8 cellular contexts compared by ENCODE assay signal in the genomic region with DNA sequence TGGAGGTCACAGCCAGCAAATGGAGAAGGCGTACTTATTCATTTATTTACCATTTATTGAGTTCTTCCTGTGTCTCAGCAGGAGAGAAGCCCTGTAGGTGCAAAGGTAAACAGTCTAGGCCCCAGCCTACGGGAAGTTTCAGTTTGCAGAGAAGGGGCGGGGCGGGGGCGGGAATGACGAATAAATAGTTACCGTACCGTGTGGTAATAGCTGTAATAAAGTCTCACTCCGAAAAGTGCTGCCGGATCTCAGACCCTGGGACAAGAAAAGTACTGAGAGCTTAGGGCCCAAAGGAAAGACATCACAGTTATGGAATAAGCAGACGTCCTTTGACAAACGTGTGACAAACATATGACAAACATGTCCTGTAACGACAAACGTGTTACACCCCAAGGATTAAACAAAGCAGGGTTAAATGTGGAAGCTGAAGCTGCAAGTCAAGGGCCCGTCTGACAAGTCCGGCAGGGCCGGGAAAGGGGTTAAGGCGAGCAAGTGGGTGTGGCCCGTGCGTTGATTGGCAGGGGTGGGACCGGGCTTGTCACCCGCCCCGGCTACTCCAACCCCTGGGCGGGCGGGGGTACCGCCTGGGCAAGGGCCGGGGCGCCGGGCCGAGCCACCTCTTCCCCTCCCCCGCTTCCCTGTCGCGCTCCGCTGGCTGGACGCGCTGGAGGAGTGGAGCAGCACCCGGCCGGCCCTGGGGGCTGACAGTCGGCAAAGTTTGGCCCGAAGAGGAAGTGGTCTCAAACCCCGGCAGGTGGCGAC. TPM values are rescaled to one million over a fixed set of nuclear protein-coding genes. Genes with fewer than 3 reads are reported as not detected.
DNase-seq lines count a peak whose midpoint lies in the region; ATAC-seq and TF ChIP-seq lines count a peak whose summit lies in the region.

A gene with protein sequence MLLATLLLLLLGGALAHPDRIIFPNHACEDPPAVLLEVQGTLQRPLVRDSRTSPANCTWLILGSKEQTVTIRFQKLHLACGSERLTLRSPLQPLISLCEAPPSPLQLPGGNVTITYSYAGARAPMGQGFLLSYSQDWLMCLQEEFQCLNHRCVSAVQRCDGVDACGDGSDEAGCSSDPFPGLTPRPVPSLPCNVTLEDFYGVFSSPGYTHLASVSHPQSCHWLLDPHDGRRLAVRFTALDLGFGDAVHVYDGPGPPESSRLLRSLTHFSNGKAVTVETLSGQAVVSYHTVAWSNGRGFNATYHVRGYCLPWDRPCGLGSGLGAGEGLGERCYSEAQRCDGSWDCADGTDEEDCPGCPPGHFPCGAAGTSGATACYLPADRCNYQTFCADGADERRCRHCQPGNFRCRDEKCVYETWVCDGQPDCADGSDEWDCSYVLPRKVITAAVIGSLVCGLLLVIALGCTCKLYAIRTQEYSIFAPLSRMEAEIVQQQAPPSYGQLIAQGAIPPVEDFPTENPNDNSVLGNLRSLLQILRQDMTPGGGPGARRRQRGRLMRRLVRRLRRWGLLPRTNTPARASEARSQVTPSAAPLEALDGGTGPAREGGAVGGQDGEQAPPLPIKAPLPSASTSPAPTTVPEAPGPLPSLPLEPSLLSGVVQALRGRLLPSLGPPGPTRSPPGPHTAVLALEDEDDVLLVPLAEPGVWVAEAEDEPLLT (plus strand): TSS at position 541 of the 762 bp plus-strand sequence. CDS start 564 bp downstream, outside the sequence.

- DNase-seq in NCI-H2196 treated with DMSO at 0.1 percent for 48 hours (lab: John Stamatoyannopoulos, UW; ENCODE audit: unreplicated experiment) (peak; percentile 86), WTC11 (ENCODE audit: low spot score) (peak; percentile 97), caudate nucleus (lab: John Stamatoyannopoulos, UW) (peak in 60 of 61 donors; percentile 26 to 92 (median 80)), islet precursor cell (peak; percentile 98)
- peak; percentile 75 for DNase-seq in stimulated activated CD4-positive, alpha-beta T cell treated with anti-CD3 and anti-CD28 coated beads, Interleukin-12 subunit alpha, Interleukin-12 subunit beta, amount 100 ng/mL, for 4 hours

- peak within 1 kb of the TSS; percentile 80 for H2AFZ ChIP-seq in ACC112 (ENCODE audit: low read length, unreplicated experiment)

- H3K4me3 ChIP-seq in ACC112 (ENCODE audit: low read depth, low read length) = peak within 1 kb of the TSS; percentile 80

- H3K27ac ChIP-seq in ACC112 (ENCODE audit: low read depth, low read length) (peak within 1 kb of the TSS; percentile 76), caudate nucleus (ENCODE audit: low read depth, low read length) (peak within 1 kb of the TSS; percentile 95)

- H3K36me3 Mint-ChIP-seq in WTC11 = peaks cover 11% of the 10 kb centered on the region

- H3K4me1 Mint-ChIP-seq in WTC11 = peaks cover 18% of the 10 kb centered on the region

- peak within 1 kb of the TSS; percentile 100 for H3K27ac Mint-ChIP-seq in WTC11

- ATAC-seq in GM18867 (IDR thresholded peaks at IDR 0.05; ENCODE audit: unreplicated experiment) = peak; percentile 82
- ATAC-seq in HG03095 (IDR thresholded peaks at IDR 0.05; ENCODE audit: unreplicated experiment) = peak; percentile 72
- ATAC-seq in WTC11 = peak; percentile 87

- peaks cover 16% of the 10 kb centered on the region for H3K79me2 ChIP-seq in ACC112 (ENCODE audit: control insufficient read depth, insufficient read depth, low read length, unreplicated experiment)

- no peaks in the 10 kb centered on the region for H3K9me3 Mint-ChIP-seq in WTC11

- POLR2A ChIA-PET in WTC11 (lab: Charles Lee) = interaction anchor here (0.7 to 4.1 kb wide), 5 partner anchors 12 to 49 kb away, joined by 3 to 32 read pairs (median 4); partner anchors contain the start of gene REM2

- no peaks in the 10 kb centered on the region for H3K27me3 ChIP-seq in ACC112 (ENCODE audit: insufficient read depth, low read length)

- no peak for TF ChIP-seq CTCF in WTC11 (IDR thresholded peaks at IDR 0.05)

- peak within 1 kb of the TSS; percentile 83 for H3K4me3 Mint-ChIP-seq in WTC11

- CTCF ChIA-PET in WTC11 (lab: Charles Lee) = interaction anchor here (0.7 to 3.8 kb wide), 28 partner anchors 8 to 301 kb away, joined by 3 to 57 read pairs (median 4); partner anchors contain the start of genes ABHD4, PRMT5, RBM23 and REM2

- peaks cover 13% of the 10 kb centered on the region; the same call in 1 of the 2 replicates for H3K36me3 ChIP-seq in ACC112 (ENCODE audit: insufficient read depth, low read length)

- H3K4me1 ChIP-seq in ACC112 (ENCODE audit: control insufficient read depth, insufficient read depth, low read length, unreplicated experiment) = peaks cover 10% of the 10 kb centered on the region

- no peaks in the 10 kb centered on the region for H3K27me3 Mint-ChIP-seq in WTC11 (ENCODE audit: low read depth)

TF ChIP-seq in WTC11, 78 proteins besides CTCF, POLR2A, EP300 and RAD21 (continues in another document):
- TF ChIP-seq GABPB1 (CRISPR knock-in tag; IDR thresholded peaks at IDR 0.05) (peak; percentile 58; the same call in 1 of the 2 replicates), FOXP1 (CRISPR knock-in tag; IDR thresholded peaks at IDR 0.05; ENCODE audit: borderline replicate concordance) (0 out of 2 replicates have a peak, but pooled peaks have one; percentile 47), SOX15 (CRISPR knock-in tag; IDR thresholded peaks at IDR 0.05) (no peak), FOXP4 (CRISPR knock-in tag; IDR thresholded peaks at IDR 0.05) (peak; percentile 64; the same call in 1 of the 2 replicates), ELF4 (CRISPR knock-in tag; IDR thresholded peaks at IDR 0.05; ENCODE audit: low read depth) (no peak), ZNF671 (CRISPR knock-in tag; IDR thresholded peaks at IDR 0.05) (no peak), NFYB (CRISPR knock-in tag; conservative IDR thresholded peaks at IDR 0.05; ENCODE audit: low read depth) (0 out of 2 replicates have a peak, but pooled peaks have one; percentile 17), ESRRA (CRISPR knock-in tag; IDR thresholded peaks at IDR 0.05; ENCODE audit: borderline replicate concordance) (no peak), SMAD4 (CRISPR knock-in tag; IDR thresholded peaks at IDR 0.05) (no peak), SP1 (CRISPR knock-in tag; conservative IDR thresholded peaks at IDR 0.05) (peak; percentile 95), TCF7 (CRISPR knock-in tag; IDR thresholded peaks at IDR 0.05; ENCODE audit: low read depth) (no peak), ZNF263 (CRISPR knock-in tag; IDR thresholded peaks at IDR 0.05; ENCODE audit: low read depth) (no peak), NR1H2 (CRISPR knock-in tag; IDR thresholded peaks at IDR 0.05) (no peak), TEAD4 (CRISPR knock-in tag; IDR thresholded peaks at IDR 0.05) (no peak), E2F5 (CRISPR knock-in tag; IDR thresholded peaks at IDR 0.05) (0 out of 2 replicates have a peak, but pooled peaks have one; percentile 38)
- TF ChIP-seq, protein P1, sequence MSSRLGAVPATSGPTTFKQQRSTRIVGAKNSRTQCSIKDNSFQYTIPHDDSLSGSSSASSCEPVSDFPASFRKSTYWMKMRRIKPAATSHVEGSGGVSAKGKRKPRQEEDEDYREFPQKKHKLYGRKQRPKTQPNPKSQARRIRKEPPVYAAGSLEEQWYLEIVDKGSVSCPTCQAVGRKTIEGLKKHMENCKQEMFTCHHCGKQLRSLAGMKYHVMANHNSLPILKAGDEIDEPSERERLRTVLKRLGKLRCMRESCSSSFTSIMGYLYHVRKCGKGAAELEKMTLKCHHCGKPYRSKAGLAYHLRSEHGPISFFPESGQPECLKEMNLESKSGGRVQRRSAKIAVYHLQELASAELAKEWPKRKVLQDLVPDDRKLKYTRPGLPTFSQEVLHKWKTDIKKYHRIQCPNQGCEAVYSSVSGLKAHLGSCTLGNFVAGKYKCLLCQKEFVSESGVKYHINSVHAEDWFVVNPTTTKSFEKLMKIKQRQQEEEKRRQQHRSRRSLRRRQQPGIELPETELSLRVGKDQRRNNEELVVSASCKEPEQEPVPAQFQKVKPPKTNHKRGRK (CRISPR knock-in tag; IDR thresholded peaks at IDR 0.05; ENCODE audit: borderline replicate concordance) = no peak

RNA-seq across cellular contexts. Expression of the gene that starts here (rescaled TPM):
- total RNA-seq in WTC11 (2021) = 18.4 to 24.0 TPM (median 19.0 TPM) in 3 replicates

Comparison
In these comparisons a context has a peak if more than half of its experiments do, and no peak if none do; other contexts are left out.
1. Peak in every context shown above with its lines: DNase-seq, ATAC-seq, H3K4me3 ChIP-seq and H3K27ac ChIP-seq.